Comparison of ENCODE assay signal across 9 cellular contexts in genomic region chr17:47948706-47949196, GRCh38. TPM values are rescaled to one million over a fixed set of nuclear protein-coding genes. Genes with fewer than 3 reads are reported as not detected.
A peak's percentile ranks its signal among the peaks of the same experiment; 100 is the strongest.
DNase-seq lines count a peak whose midpoint lies in the region; ATAC-seq, FAIRE-seq and TF ChIP-seq lines count a peak whose summit lies in the region.
"Had no signal": no experiment of that assay in that cellular context is flagged by ENCODE, and none has a peak within 500 bp of the region (broad histone marks: within the 10 kb centered on the region; RNA-seq: fewer than 3 reads in every experiment).

No MANE protein-coding gene starts in this region.

- H3K36me3 ChIP-seq in esophagus squamous epithelium (peaks cover 0 to 65% (median 11%) of the 10 kb centered on the region in 3 donors), sigmoid colon (peaks cover 3 to 28% (median 7%) of the 10 kb centered on the region in 4 donors)

- no peaks in the 10 kb centered on the region for H3K9me3 Mint-ChIP-seq in T-helper 2 cell treated with Interferon-gamma antibody and Interleukin-4, amounts not matched to agents 5 μg/mL and 100 μg/mL, for 36 hours

- peaks cover 30% of the 10 kb centered on the region for H3K36me3 Mint-ChIP-seq in T-helper 2 cell treated with Interferon-gamma antibody and Interleukin-4, amounts not matched to agents 5 μg/mL and 100 μg/mL, for 36 hours (ENCODE audit: low read depth)

- DNase-seq in H54 (ENCODE audit: insufficient read length, low spot score) (peak; percentile 45), esophagus squamous epithelium (lab: John Stamatoyannopoulos, UW) (no peak), sigmoid colon (no peak), NCI-H345 (lab: John Stamatoyannopoulos, UW) (no peak)
- DNase-seq in T-helper 2 cell treated with Interferon-gamma antibody and Interleukin-4, amounts not matched to agents 5 μg/mL and 100 μg/mL, for 36 hours (ENCODE audit: low spot score): no peak

- H3K9me3 ChIP-seq in esophagus squamous epithelium (no peaks in the 10 kb centered on the region), sigmoid colon (no peaks in the 10 kb centered on the region)

- peak overlapping the region; percentile 73 for H3K4me3 Mint-ChIP-seq in T-helper 2 cell treated with Interferon-gamma antibody and Interleukin-4, amounts not matched to agents 5 μg/mL and 100 μg/mL, for 36 hours

- WGBS in esophagus squamous epithelium, 2 donors: 17 to 31% methylated on average over 5 of the region's 5 CpGs
- 9 to 44% methylated on average over 5 of the region's 5 CpGs for WGBS in sigmoid colon, 2 donors

- H3K27ac Mint-ChIP-seq in T-helper 2 cell treated with Interferon-gamma antibody and Interleukin-4, amounts not matched to agents 5 μg/mL and 100 μg/mL, for 36 hours: peak overlapping the region; percentile 11

- ATAC-seq in GM18861 (IDR thresholded peaks at IDR 0.05; ENCODE audit: unreplicated experiment) (no peak), HG02970 (IDR thresholded peaks at IDR 0.05; ENCODE audit: low FRiP score, unreplicated experiment) (no peak), HG02571 (IDR thresholded peaks at IDR 0.05; ENCODE audit: unreplicated experiment) (no peak)

- H3K27me3 ChIP-seq in esophagus squamous epithelium (no peaks in the 10 kb centered on the region), sigmoid colon (no peaks in the 10 kb centered on the region)

- intact Hi-C loops in esophagus squamous epithelium (cut with DNase I) (no loop called here), sigmoid colon (cut with DNase I) (loop anchor here (1.0 kb wide), 2 partner anchors 22 to 70 kb away; no protein-coding TSS in a partner anchor)

- no peaks in the 10 kb centered on the region for H3K27me3 Mint-ChIP-seq in T-helper 2 cell treated with Interferon-gamma antibody and Interleukin-4, amounts not matched to agents 5 μg/mL and 100 μg/mL, for 36 hours (ENCODE audit: low read depth)

- peaks cover 28% of the 10 kb centered on the region for H3K4me1 Mint-ChIP-seq in T-helper 2 cell treated with Interferon-gamma antibody and Interleukin-4, amounts not matched to agents 5 μg/mL and 100 μg/mL, for 36 hours (ENCODE audit: low read depth)

- H3K27ac ChIP-seq in esophagus squamous epithelium: peak overlapping the region; percentile 60 to 80 (median 78)
- H3K27ac ChIP-seq in sigmoid colon: peak overlapping the region; percentile 62 to 72 (median 66)

- no peak for FAIRE-seq in H54 (lab: Jason Lieb, UNC)

- TF ChIP-seq POLR2A in H54 (IDR thresholded peaks at IDR 0.05; ENCODE audit: low read depth, low read length) (no peak), esophagus squamous epithelium (IDR thresholded peaks at IDR 0.05) (no peak), sigmoid colon (IDR thresholded peaks at IDR 0.05) (no peak)

- H3K4me1 ChIP-seq in esophagus squamous epithelium: peaks cover 13 to 90% (median 23%) of the 10 kb centered on the region in 3 donors
- peaks cover 0 to 24% (median 15%) of the 10 kb centered on the region in 4 donors for H3K4me1 ChIP-seq in sigmoid colon

- no peak overlapping the region for H3K4me3 ChIP-seq in esophagus squamous epithelium
- H3K4me3 ChIP-seq in sigmoid colon: peak overlapping the region in 3 of 4 donors; percentile 29 to 38 (median 35)

- TF ChIP-seq CTCF in esophagus squamous epithelium (IDR thresholded peaks at IDR 0.05) (no peak), sigmoid colon (IDR thresholded peaks at IDR 0.05) (no peak)

- TF ChIP-seq EP300 in sigmoid colon (IDR thresholded peaks at IDR 0.05): no peak

RNA-seq across cellular contexts. Expression of gene PNPO, which starts 7.4 kb away (rescaled TPM):
- 10 to 100 TPM; 25.6 to 38.6 (median 34.2) TPM for total RNA-seq in esophagus squamous epithelium
- 10 to 100 TPM; 14.3 to 16.5 (median 15.2) TPM for total RNA-seq in sigmoid colon
- 10 to 100 TPM in 2 of 3 donors, 1 to 10 TPM in 1; 9.6 to 14.3 (median 12.0) TPM for polyA plus RNA-seq in sigmoid colon

RNA-seq across cellular contexts. Expression of gene PRR15L, which starts 8.9 kb away (rescaled TPM):
- total RNA-seq in esophagus squamous epithelium: 10 to 100 TPM in 1 of 4 donors, 1 to 10 TPM in 3; 3.3 to 12.5 (median 7.1) TPM
- under 1 TPM in 1 of 4 donors, not detected in 3; 0.36 TPM for total RNA-seq in sigmoid colon
- polyA plus RNA-seq in sigmoid colon: 100 to 1,000 TPM; 211 to 334 (median 290) TPM
- total RNA-seq: fibroblast of lung had no signal
- polyA plus RNA-seq: fibroblast of lung had no signal

RNA-seq across cellular contexts. Expression of gene CDK5RAP3, which starts 22.2 kb away (rescaled TPM):
- total RNA-seq in esophagus squamous epithelium (100 to 1,000 TPM in 1 of 4 donors, 10 to 100 TPM in 3; 60.1 to 141 (median 66.0) TPM), sigmoid colon (100 to 1,000 TPM in 1 of 4 donors, 10 to 100 TPM in 3; 68.5 to 168 (median 73.0) TPM)
- polyA plus RNA-seq in sigmoid colon: 100 to 1,000 TPM in 1 of 3 donors, 10 to 100 TPM in 2; 43.5 to 200 (median 49.9) TPM

RNA-seq across cellular contexts. Expression of gene SP2, which starts 52.7 kb away (rescaled TPM):
- total RNA-seq in esophagus squamous epithelium (1 to 10 TPM; 4.0 to 9.9 (median 9.2) TPM), sigmoid colon (1 to 10 TPM; 3.0 to 8.3 (median 5.6) TPM)
- 10 to 100 TPM; 13.8 to 19.2 (median 18.0) TPM for polyA plus RNA-seq in sigmoid colon

Comparison
In these comparisons a context has a peak if more than half of its experiments do, and no peak if none do; other contexts are left out.
1. H3K4me3 ChIP-seq: peak in sigmoid colon (3 of 4); none in esophagus squamous epithelium (0 of 4).